8 cellular contexts compared by ENCODE assay signal in the genomic region with DNA sequence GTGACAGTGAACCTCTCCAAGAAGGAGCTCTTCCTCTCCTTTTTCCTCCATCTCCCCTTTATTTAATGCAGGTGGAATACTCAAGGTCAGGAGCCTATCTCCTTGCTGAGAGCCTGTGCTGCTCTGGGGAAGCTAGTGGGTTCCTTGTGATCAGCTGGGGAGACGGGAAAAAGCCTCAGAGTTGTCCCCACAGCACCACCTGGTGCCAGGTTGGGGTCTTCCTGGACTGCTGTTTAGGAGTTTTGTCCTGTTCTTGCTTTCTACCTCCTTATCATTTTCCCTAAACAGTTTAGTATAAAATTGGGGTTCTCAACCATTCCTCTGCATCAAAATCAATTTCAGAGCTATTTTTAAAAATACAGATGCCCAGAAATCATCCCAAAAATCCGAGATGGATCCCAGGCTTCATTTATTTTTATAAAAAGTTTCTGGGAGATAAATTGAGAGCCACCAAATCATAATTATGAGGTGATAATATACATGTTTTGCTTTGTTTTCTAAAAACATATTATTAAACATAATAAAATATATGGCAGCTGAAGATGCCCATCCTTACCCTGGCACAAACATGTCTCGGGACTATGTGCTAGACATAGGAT. TPM values are rescaled to one million over a fixed set of nuclear protein-coding genes. Genes with fewer than 3 reads are reported as not detected.
DNase-seq lines count a peak whose midpoint lies in the region; ATAC-seq lines count a peak whose summit lies in the region.

No MANE protein-coding gene starts in this region.

- ATAC-seq in HG02852 (IDR thresholded peaks at IDR 0.05; ENCODE audit: unreplicated experiment) (peak; percentile 62), HG02610 (IDR thresholded peaks at IDR 0.05; ENCODE audit: unreplicated experiment) (no peak), GM18519 (IDR thresholded peaks at IDR 0.05; ENCODE audit: low FRiP score, unreplicated experiment) (no peak)

- in situ Hi-C loops in T47D (cut with HindIII; ENCODE audit: low pct_unique_long_range_greater_than_20kb, low sequenced_read_pairs) = no loop called here

- peak; percentile 43 to 45 for DNase-seq in activated T-cell treated with anti-CD3 and anti-CD28 coated beads, Interleukin-2, amount 50 U/mL, for 48 hours
- DNase-seq in activated T-cell treated with anti-CD3 and anti-CD28 coated beads, Interleukin-2, amount 50 U/mL, for 1 hour = no peak
- DNase-seq in NCI-H748 (lab: John Stamatoyannopoulos, UW; ENCODE audit: unreplicated experiment) = peak; percentile 78
- peak; percentile 47 to 75 for DNase-seq in T47D (ENCODE audit: low read depth in 1 of 2, low spot score in 1 of 2)
- DNase-seq in lung microvascular endothelial cell (ENCODE audit: low read depth in 2 of 2) = peak; percentile 12 to 31

RNA-seq across cellular contexts. Expression of a gene that starts 44.3 kb away (rescaled TPM):
- total RNA-seq in lung microvascular endothelial cell = under 0.01 TPM in 2 replicates
